In the genomic region with DNA sequence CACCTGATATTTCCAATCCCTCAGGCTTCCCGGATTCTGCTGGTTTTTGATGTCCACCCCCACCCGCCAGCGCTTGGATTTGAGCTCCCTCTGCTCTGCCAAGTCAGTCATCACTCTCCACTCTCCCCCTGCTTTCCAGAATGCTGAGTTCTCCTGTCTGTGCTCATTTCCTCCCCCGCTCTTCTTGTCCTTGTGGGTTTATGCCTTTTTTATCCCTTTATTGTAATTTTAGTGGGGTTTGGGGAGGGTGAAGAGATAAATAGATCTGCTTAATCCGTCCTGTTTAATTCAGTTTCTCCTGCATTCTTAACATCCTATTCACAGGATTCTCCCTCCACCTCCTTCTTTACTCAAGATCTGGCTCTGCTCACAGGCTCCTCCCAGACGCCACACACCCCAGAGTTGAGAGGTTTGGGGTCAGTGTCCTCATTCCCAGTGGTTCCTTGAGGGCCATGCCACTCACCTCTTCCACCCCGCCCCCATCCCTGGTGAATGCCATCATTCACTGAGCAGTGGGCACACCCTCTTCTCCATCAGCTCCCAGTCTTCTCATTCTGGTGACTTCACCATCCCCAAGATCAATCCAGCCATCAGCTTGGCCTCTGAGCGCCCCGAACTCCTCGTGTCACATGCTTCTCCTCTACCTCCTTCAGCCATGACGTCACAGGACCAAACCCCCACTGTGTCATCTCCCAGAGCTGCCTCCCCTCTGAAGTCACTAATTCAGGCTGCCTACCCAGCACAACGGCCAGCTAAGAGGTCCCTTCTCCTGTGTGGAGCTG, we compare ENCODE assay signal across 1 cellular context.
TF ChIP-seq lines count a peak whose summit lies in the region.

No MANE protein-coding gene starts in this region.

TF ChIP-seq in SK-N-SH, 30 proteins besides CTCF, POLR2A, EP300 and RAD21:
- TF ChIP-seq FOXJ3 (CRISPR knock-in tag; IDR thresholded peaks at IDR 0.05) (no peak), GATA2 (CRISPR knock-in tag; IDR thresholded peaks at IDR 0.05) (no peak), MEF2A (IDR thresholded peaks at IDR 0.05; ENCODE audit: borderline replicate concordance, low read depth) (no peak), EZH2phosphoT487 (IDR thresholded peaks at IDR 0.05; ENCODE audit: borderline replicate concordance, low read depth) (no peak), SMC3 (IDR thresholded peaks at IDR 0.05; ENCODE audit: low read depth, low read length) (no peak), PBX3 (IDR thresholded peaks at IDR 0.05) (no peak), CHD2 (IDR thresholded peaks at IDR 0.05; ENCODE audit: low read length, partially characterized antibody) (no peak), MXI1 (IDR thresholded peaks at IDR 0.05; ENCODE audit: low read depth, low read length) (no peak), TCF12 (IDR thresholded peaks at IDR 0.05) (no peak), TEAD4 (IDR thresholded peaks at IDR 0.05; ENCODE audit: borderline replicate concordance, insufficient read depth) (no peak), TAF1 (IDR thresholded peaks at IDR 0.05; ENCODE audit: borderline replicate concordance, low read depth, low read length) (no peak), RCOR1 (IDR thresholded peaks at IDR 0.05; ENCODE audit: low read length) (no peak), JUND (IDR thresholded peaks at IDR 0.05) (no peak)
- TF ChIP-seq, protein P1, sequence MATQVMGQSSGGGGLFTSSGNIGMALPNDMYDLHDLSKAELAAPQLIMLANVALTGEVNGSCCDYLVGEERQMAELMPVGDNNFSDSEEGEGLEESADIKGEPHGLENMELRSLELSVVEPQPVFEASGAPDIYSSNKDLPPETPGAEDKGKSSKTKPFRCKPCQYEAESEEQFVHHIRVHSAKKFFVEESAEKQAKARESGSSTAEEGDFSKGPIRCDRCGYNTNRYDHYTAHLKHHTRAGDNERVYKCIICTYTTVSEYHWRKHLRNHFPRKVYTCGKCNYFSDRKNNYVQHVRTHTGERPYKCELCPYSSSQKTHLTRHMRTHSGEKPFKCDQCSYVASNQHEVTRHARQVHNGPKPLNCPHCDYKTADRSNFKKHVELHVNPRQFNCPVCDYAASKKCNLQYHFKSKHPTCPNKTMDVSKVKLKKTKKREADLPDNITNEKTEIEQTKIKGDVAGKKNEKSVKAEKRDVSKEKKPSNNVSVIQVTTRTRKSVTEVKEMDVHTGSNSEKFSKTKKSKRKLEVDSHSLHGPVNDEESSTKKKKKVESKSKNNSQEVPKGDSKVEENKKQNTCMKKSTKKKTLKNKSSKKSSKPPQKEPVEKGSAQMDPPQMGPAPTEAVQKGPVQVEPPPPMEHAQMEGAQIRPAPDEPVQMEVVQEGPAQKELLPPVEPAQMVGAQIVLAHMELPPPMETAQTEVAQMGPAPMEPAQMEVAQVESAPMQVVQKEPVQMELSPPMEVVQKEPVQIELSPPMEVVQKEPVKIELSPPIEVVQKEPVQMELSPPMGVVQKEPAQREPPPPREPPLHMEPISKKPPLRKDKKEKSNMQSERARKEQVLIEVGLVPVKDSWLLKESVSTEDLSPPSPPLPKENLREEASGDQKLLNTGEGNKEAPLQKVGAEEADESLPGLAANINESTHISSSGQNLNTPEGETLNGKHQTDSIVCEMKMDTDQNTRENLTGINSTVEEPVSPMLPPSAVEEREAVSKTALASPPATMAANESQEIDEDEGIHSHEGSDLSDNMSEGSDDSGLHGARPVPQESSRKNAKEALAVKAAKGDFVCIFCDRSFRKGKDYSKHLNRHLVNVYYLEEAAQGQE (IDR thresholded peaks at IDR 0.05; ENCODE audit: low read depth, low read length): no peak
- TF ChIP-seq, protein P2, sequence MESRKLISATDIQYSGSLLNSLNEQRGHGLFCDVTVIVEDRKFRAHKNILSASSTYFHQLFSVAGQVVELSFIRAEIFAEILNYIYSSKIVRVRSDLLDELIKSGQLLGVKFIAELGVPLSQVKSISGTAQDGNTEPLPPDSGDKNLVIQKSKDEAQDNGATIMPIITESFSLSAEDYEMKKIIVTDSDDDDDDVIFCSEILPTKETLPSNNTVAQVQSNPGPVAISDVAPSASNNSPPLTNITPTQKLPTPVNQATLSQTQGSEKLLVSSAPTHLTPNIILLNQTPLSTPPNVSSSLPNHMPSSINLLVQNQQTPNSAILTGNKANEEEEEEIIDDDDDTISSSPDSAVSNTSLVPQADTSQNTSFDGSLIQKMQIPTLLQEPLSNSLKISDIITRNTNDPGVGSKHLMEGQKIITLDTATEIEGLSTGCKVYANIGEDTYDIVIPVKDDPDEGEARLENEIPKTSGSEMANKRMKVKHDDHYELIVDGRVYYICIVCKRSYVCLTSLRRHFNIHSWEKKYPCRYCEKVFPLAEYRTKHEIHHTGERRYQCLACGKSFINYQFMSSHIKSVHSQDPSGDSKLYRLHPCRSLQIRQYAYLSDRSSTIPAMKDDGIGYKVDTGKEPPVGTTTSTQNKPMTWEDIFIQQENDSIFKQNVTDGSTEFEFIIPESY (IDR thresholded peaks at IDR 0.05; ENCODE audit: borderline replicate concordance, low read depth): no peak
TF ChIP-seq in SK-N-SH: peak in this region for 0.
